In genomic region chr6:105397987-105398386, GRCh38 we compare ENCODE assay signal across 1 cellular context.
TF ChIP-seq lines count a peak whose summit lies in the region.

No MANE protein-coding gene starts in this region.

TF ChIP-seq in endothelial cell of umbilical vein, 7 proteins besides CTCF, POLR2A, EP300 and RAD21:
- no peak for TF ChIP-seq MYC (IDR thresholded peaks at IDR 0.05; ENCODE audit: low read depth, low read length)
- no peak for TF ChIP-seq GATA2 (IDR thresholded peaks at IDR 0.05; ENCODE audit: insufficient read depth, insufficient read length, low read depth, low read length)
- TF ChIP-seq EZH2 (IDR thresholded peaks at IDR 0.05; ENCODE audit: borderline replicate concordance, low read depth, low read length, severe bottlenecking), result no peak
- TF ChIP-seq POLR2AphosphoS5 (IDR thresholded peaks at IDR 0.05; ENCODE audit: insufficient read depth, low read depth, low read length), result no peak
- no peak for TF ChIP-seq FOS (IDR thresholded peaks at IDR 0.05; ENCODE audit: borderline replicate concordance, insufficient read depth, low read length)
- TF ChIP-seq MAX (IDR thresholded peaks at IDR 0.05; ENCODE audit: insufficient read depth, insufficient read length), result no peak
- TF ChIP-seq JUN (IDR thresholded peaks at IDR 0.05; ENCODE audit: borderline replicate concordance, insufficient read depth, insufficient read length, low read depth), result no peak
